ENCODE assay signal across 21 cellular contexts in the genomic region with DNA sequence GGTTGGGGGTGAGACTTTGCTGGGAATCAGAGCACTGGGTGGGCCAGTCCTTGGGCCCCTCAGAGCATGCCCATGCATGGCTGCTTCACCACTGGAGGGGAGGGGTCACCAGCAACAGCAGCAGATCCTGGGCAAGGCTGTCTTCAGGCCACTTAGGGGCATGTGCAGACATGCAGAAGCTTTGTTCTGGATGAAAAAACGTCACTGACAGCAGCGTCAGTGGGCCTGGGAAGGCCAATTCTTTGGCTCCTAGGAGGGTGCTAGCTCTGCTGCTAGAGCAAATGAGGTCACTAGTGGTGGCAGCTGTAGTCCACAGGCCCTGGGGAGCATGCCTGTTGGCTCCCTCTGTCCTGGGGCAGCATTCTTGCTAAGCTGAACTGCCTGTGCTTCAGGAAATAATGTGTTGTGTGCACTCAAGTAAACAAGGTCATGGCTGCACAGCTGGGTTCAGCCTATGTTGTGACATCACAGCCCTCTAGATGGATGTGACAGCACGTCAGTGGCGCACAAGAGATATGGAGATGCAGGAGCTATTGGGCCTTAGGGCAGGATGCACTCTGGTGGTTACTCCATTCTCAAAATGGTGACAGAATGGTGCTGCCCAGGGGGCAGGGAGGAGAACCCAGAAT. TPM values are rescaled to one million over a fixed set of nuclear protein-coding genes. Genes with fewer than 3 reads are reported as not detected.
DNase-seq lines count a peak whose midpoint lies in the region; ATAC-seq and TF ChIP-seq lines count a peak whose summit lies in the region.
"Had no signal": no experiment of that assay in that cellular context is flagged by ENCODE, and none has a peak within 500 bp of the region (broad histone marks: within the 10 kb centered on the region; RNA-seq: fewer than 3 reads in every experiment).

No MANE protein-coding gene starts in this region.

- no TSS peak for BruUV-seq in mammary epithelial cell (replicated peaks; lab: Mats Ljungman, UMichigan)

- H3K79me2 ChIP-seq in mammary epithelial cell (ENCODE audit: insufficient read depth, low read length), result no peaks in the 10 kb centered on the region

- no peak overlapping the region for H3K4me3 Mint-ChIP-seq in CD14-positive monocyte
- H3K4me3 Mint-ChIP-seq in neural crest cell, result no peak overlapping the region
- H3K4me3 Mint-ChIP-seq in activated CD8-positive, alpha-beta T cell treated with anti-CD3 and anti-CD28 coated beads, Interleukin-2, amount 10 ng/mL, durations not matched to agents 7 days and 5 days, result no peak overlapping the region
- H3K4me3 Mint-ChIP-seq: CD4-positive, alpha-beta T cell; IgD-negative memory B cell had no signal

- no peaks in the 10 kb centered on the region for H3K36me3 ChIP-seq in BE2C
- no peaks in the 10 kb centered on the region for H3K36me3 ChIP-seq in mammary epithelial cell (ENCODE audit: insufficient read depth, low read length)
- H3K36me3 ChIP-seq: Peyer's patch had no signal

- peaks cover 36% of the 10 kb centered on the region for H3K4me1 ChIP-seq in BE2C
- peaks cover 9% of the 10 kb centered on the region for H3K4me1 ChIP-seq in mammary epithelial cell (ENCODE audit: insufficient read depth, low read length)
- H3K4me1 ChIP-seq: Peyer's patch had no signal

- CTCF ChIA-PET in mammary epithelial cell (lab: Charles Lee; ENCODE audit: low non-redundant PET), result no interaction called here
- CTCF ChIA-PET in activated CD8-positive, alpha-beta T cell treated with anti-CD3 and anti-CD28 coated beads, Interleukin-2, amount 10 ng/mL, durations not matched to agents 7 days and 5 days (lab: Charles Lee), result no interaction called here

- dilution Hi-C loops in mammary epithelial cell (cut with HindIII; ENCODE audit: low sequenced_read_pairs), result loop anchor here (10.0 kb wide), 1 partner anchor 61 kb away; no protein-coding TSS in a partner anchor

- DNase-seq in BE2C (peak; percentile 32), CD14-positive monocyte (ENCODE audit: low spot score) (no peak), mammary epithelial cell (peak; percentile 13), neural crest cell (ENCODE audit: low read depth, low spot score) (no peak), anterior cingulate cortex (lab: John Stamatoyannopoulos, UW) (no peak), SIG-M5 treated with dmso at 0.1 percent for 504 hours (lab: John Stamatoyannopoulos, UW; ENCODE audit: unreplicated experiment) (no peak)
- no peak for DNase-seq in central memory CD4-positive, alpha-beta T cell
- DNase-seq in activated CD8-positive, alpha-beta T cell treated with anti-CD3 and anti-CD28 coated beads, Interleukin-2, amount 10 ng/mL, durations not matched to agents 7 days and 5 days, result no peak
- DNase-seq: CD4-positive, alpha-beta T cell; DMS79 treated with DMSO at 0.1 percent for 48 hours; HCEC 1CT; NCI-H1417; NCI-H1930; NCI-H2171 treated with DMSO at 0.1 percent for 48 hours; NCI-H82; Peyer's patch; Right ventricle myocardium superior had no signal

- H3K9me3 Mint-ChIP-seq in CD14-positive monocyte (peaks cover 0 to 6% (median 3%) of the 10 kb centered on the region in 7 donors), neural crest cell (peaks cover 11% of the 10 kb centered on the region)
- H3K9me3 Mint-ChIP-seq in activated CD8-positive, alpha-beta T cell treated with anti-CD3 and anti-CD28 coated beads, Interleukin-2, amount 10 ng/mL, durations not matched to agents 7 days and 5 days (ENCODE audit: insufficient read depth), result no peaks in the 10 kb centered on the region

- H3K27ac Mint-ChIP-seq in CD14-positive monocyte (peak overlapping the region; percentile 43 to 94 (median 87)), neural crest cell (ENCODE audit: unreplicated experiment) (peak overlapping the region; percentile 67)
- H3K27ac Mint-ChIP-seq in activated CD8-positive, alpha-beta T cell treated with anti-CD3 and anti-CD28 coated beads, Interleukin-2, amount 10 ng/mL, durations not matched to agents 7 days and 5 days, result no peak overlapping the region
- H3K27ac Mint-ChIP-seq: CD4-positive, alpha-beta T cell; IgD-negative memory B cell had no signal

- in situ Hi-C loops in mammary epithelial cell (cut with MboI; ENCODE audit: low sequenced_read_pairs in 2 of 2), result no loop called here

- H2AFZ ChIP-seq in mammary epithelial cell (ENCODE audit: low read depth, low read length), result peak overlapping the region; percentile 84

- no peaks in the 10 kb centered on the region for H3K9me3 ChIP-seq in BE2C
- H3K9me3 ChIP-seq in mammary epithelial cell (replicated peaks; ENCODE audit: insufficient read depth, low read length), result no peaks in the 10 kb centered on the region
- H3K9me3 ChIP-seq: Peyer's patch had no signal

- H3K27me3 ChIP-seq in BE2C (no peaks in the 10 kb centered on the region; the same call in 1 of the 2 replicates), mammary epithelial cell (ENCODE audit: insufficient read depth, low read length) (no peaks in the 10 kb centered on the region)
- H3K27me3 ChIP-seq: Peyer's patch had no signal

- ATAC-seq in activated CD8-positive, alpha-beta T cell treated with anti-CD3 and anti-CD28 coated beads, Interleukin-2, amount 10 ng/mL, durations not matched to agents 7 days and 5 days, result no peak
- ATAC-seq: GM12878 had no signal

- no peak overlapping the region for H3K4me2 ChIP-seq in mammary epithelial cell (ENCODE audit: insufficient read depth, low read depth, low read length)

- intact Hi-C loops in CD14-positive monocyte (cut with micrococcal nuclease) (loop anchor here in 1 of 2 donors (5.0 to 10.0 kb wide), 2 partner anchors 124 to 1241 kb away; a partner anchor contains a TSS), mammary epithelial cell (cut with micrococcal nuclease) (loop anchor here (5.0 kb wide), 1 partner anchor 226 kb away; no protein-coding TSS in a partner anchor)

- H3K27me3 Mint-ChIP-seq in CD14-positive monocyte (ENCODE audit: low read depth in 3 of 3), result no peaks in the 10 kb centered on the region
- no peaks in the 10 kb centered on the region for H3K27me3 Mint-ChIP-seq in neural crest cell (ENCODE audit: low read depth)
- H3K27me3 Mint-ChIP-seq in activated CD8-positive, alpha-beta T cell treated with anti-CD3 and anti-CD28 coated beads, Interleukin-2, amount 10 ng/mL, durations not matched to agents 7 days and 5 days (ENCODE audit: low read depth), result no peaks in the 10 kb centered on the region

- no peak overlapping the region for H3K4me3 ChIP-seq in BE2C (ENCODE audit: low read depth, low read length)
- no peak overlapping the region for H3K4me3 ChIP-seq in mammary epithelial cell (replicated peaks in 1 of 3; ENCODE audit: insufficient read depth in 1 of 3, low read depth in 2 of 3, low read length in 3 of 3)
- H3K4me3 ChIP-seq: GM12878, Peyer's patch had no signal

- 50% methylated on average over 4 of the region's 4 CpGs for WGBS in mammary epithelial cell (ENCODE audit: low coverage, missing lambda C conversion rate)

- H3K9ac ChIP-seq in mammary epithelial cell (ENCODE audit: insufficient read depth, low read length), result no peak overlapping the region

- peaks cover 0 to 2% of the 10 kb centered on the region in 2 donors for H3K36me3 Mint-ChIP-seq in CD14-positive monocyte
- H3K36me3 Mint-ChIP-seq in neural crest cell (ENCODE audit: low read depth), result peaks cover 5% of the 10 kb centered on the region
- H3K36me3 Mint-ChIP-seq in activated CD8-positive, alpha-beta T cell treated with anti-CD3 and anti-CD28 coated beads, Interleukin-2, amount 10 ng/mL, durations not matched to agents 7 days and 5 days (ENCODE audit: low read depth), result no peaks in the 10 kb centered on the region

- no peak overlapping the region for H3K27ac ChIP-seq in mammary epithelial cell (ENCODE audit: insufficient read depth, low read depth, low read length)
- H3K27ac ChIP-seq: Peyer's patch had no signal

- no peaks in the 10 kb centered on the region for H4K20me1 ChIP-seq in mammary epithelial cell (ENCODE audit: insufficient read depth, low read length)

- peaks cover 72% of the 10 kb centered on the region for H3K4me1 Mint-ChIP-seq in CD14-positive monocyte
- no peaks in the 10 kb centered on the region for H3K4me1 Mint-ChIP-seq in neural crest cell
- H3K4me1 Mint-ChIP-seq in activated CD8-positive, alpha-beta T cell treated with anti-CD3 and anti-CD28 coated beads, Interleukin-2, amount 10 ng/mL, durations not matched to agents 7 days and 5 days (ENCODE audit: low read depth), result no peaks in the 10 kb centered on the region

- POLR2A ChIA-PET in activated CD8-positive, alpha-beta T cell treated with anti-CD3 and anti-CD28 coated beads, Interleukin-2, amount 10 ng/mL, durations not matched to agents 7 days and 5 days (lab: Charles Lee), result no interaction called here

- TF ChIP-seq CTCF in BE2C (IDR thresholded peaks at IDR 0.05; ENCODE audit: low read depth, low read length) (no peak), CD14-positive monocyte (IDR thresholded peaks at IDR 0.05) (no peak), mammary epithelial cell (conservative IDR thresholded peaks at IDR 0.05 in 1 of 2, IDR thresholded peaks at IDR 0.05 in 1 of 2; ENCODE audit: extremely low read depth in 1 of 2, insufficient read depth in 1 of 2, low read depth in 1 of 2, low read length in 2 of 2) (no peak), neural crest cell (conservative IDR thresholded peaks at IDR 0.05) (no peak)

RNA-seq across cellular contexts. Expression of a gene that starts 27.0 kb away (rescaled TPM):
- polyA plus RNA-seq in BE2C (2012; ENCODE audit: insufficient read depth, insufficient read length, low read depth), result 0.82 TPM
- under 1 TPM in 1 of 2 donors, not detected in 1; 0.09 TPM for polyA plus RNA-seq in CD14-positive monocyte
- total RNA-seq in mammary epithelial cell, result not detected
- polyA plus RNA-seq in mammary epithelial cell, result 0.06 TPM
- polyA minus RNA-seq in mammary epithelial cell, result not detected
- 1.3 and 1.4 TPM in 2 replicates for total RNA-seq in neural crest cell
- under 1 TPM; 0.37 to 0.66 TPM for total RNA-seq in activated CD8-positive, alpha-beta T cell treated with anti-CD3 and anti-CD28 coated beads, Interleukin-2, amount 10 ng/mL, durations not matched to agents 7 days and 5 days
- total RNA-seq: LHCN-M2, NCI-H460 had no signal
- polyA plus RNA-seq: IgD-negative memory B cell had no signal

Comparison
In these comparisons a context has a peak if more than half of its experiments do, and no peak if none do; other contexts are left out.
1. DNase-seq: peak in BE2C (single experiment) and mammary epithelial cell (single experiment); none in CD14-positive monocyte (single experiment), neural crest cell (single experiment), central memory CD4-positive, alpha-beta T cell (single experiment), activated CD8-positive, alpha-beta T cell treated with anti-CD3 and anti-CD28 coated beads, Interleukin-2, amount 10 ng/mL, durations not matched to agents 7 days and 5 days (single experiment), anterior cingulate cortex (0 of 58) and SIG-M5 treated with dmso at 0.1 percent for 504 hours (single experiment).